Comparison of ENCODE assay signal across 8 cellular contexts in genomic region chr6:22470454-22471368, GRCh38.
DNase-seq lines count a peak whose midpoint lies in the region; ATAC-seq and TF ChIP-seq lines count a peak whose summit lies in the region.

No MANE protein-coding gene starts in this region.

- H3K27ac ChIP-seq in right cardiac atrium (ENCODE audit: low read length) (no peak overlapping the region), upper lobe of left lung (peak overlapping the region in 2 of 4 donors; percentile 0 to 56)

- no peaks in the 10 kb centered on the region for H3K36me3 Mint-ChIP-seq in activated naive CD4-positive, alpha-beta T cell treated with anti-CD3 and anti-CD28 coated beads, Interleukin-2, amount 50 U/mL, for 72 hours
- H3K36me3 Mint-ChIP-seq in activated T-cell treated with anti-CD3 and anti-CD28 coated beads, Interleukin-2, amount 50 U/mL, for 4 hours (ENCODE audit: insufficient read depth): no peaks in the 10 kb centered on the region

- intact Hi-C loops in right cardiac atrium (cut with DNase I): no loop called here

- no peak overlapping the region for H3K4me3 Mint-ChIP-seq in activated T-cell treated with anti-CD3 and anti-CD28 coated beads, Interleukin-2, amount 50 U/mL, for 4 hours

- TF ChIP-seq CTCF in upper lobe of left lung (IDR thresholded peaks at IDR 0.05): peak in 4 of 6 experiments; percentile 11 to 35 (median 19)

- peaks cover 8 to 17% of the 10 kb centered on the region in 2 donors for H3K9me3 Mint-ChIP-seq in activated naive CD4-positive, alpha-beta T cell treated with anti-CD3 and anti-CD28 coated beads, Interleukin-2, amount 50 U/mL, for 72 hours
- peaks cover 3% of the 10 kb centered on the region for H3K9me3 Mint-ChIP-seq in activated T-cell treated with anti-CD3 and anti-CD28 coated beads, Interleukin-2, amount 50 U/mL, for 4 hours

- H3K4me3 ChIP-seq in right cardiac atrium (ENCODE audit: low read length) (no peak overlapping the region), upper lobe of left lung (no peak overlapping the region)

- no peaks in the 10 kb centered on the region for H3K4me1 Mint-ChIP-seq in activated T-cell treated with anti-CD3 and anti-CD28 coated beads, Interleukin-2, amount 50 U/mL, for 4 hours (ENCODE audit: low read depth)

- H3K9me3 ChIP-seq in right cardiac atrium (ENCODE audit: control insufficient read depth, low read length) (no peaks in the 10 kb centered on the region), upper lobe of left lung (no peaks in the 10 kb centered on the region)

- no peak overlapping the region for H3K27ac Mint-ChIP-seq in activated naive CD4-positive, alpha-beta T cell treated with anti-CD3 and anti-CD28 coated beads, Interleukin-2, amount 50 U/mL, for 72 hours

- no peaks in the 10 kb centered on the region for H3K27me3 ChIP-seq in right cardiac atrium (ENCODE audit: control insufficient read depth, insufficient read depth)
- H3K27me3 ChIP-seq in upper lobe of left lung: no peaks in the 10 kb centered on the region

- TF ChIP-seq EP300 in upper lobe of left lung (IDR thresholded peaks at IDR 0.05): peak in 1 of 4 donors; percentile 25

- DNase-seq in NCI-H2171 treated with DMSO at 0.1 percent for 48 hours (lab: John Stamatoyannopoulos, UW) (peak; percentile 42), NCI-H2171 (lab: John Stamatoyannopoulos, UW) (no peak), T1000 (lab: John Stamatoyannopoulos, UW) (peak; percentile 27), right cardiac atrium (peak; percentile 55 to 77 (median 65)), upper lobe of left lung (peak in 1 of 2 donors; percentile 62), inferior parietal cortex (ENCODE audit: extremely low spot score) (no peak)
- no peak for DNase-seq in activated naive CD4-positive, alpha-beta T cell treated with anti-CD3 and anti-CD28 coated beads, Interleukin-2, amount 50 U/mL, for 72 hours (ENCODE audit: low spot score in 2 of 2)
- DNase-seq in activated T-cell treated with anti-CD3 and anti-CD28 coated beads, Interleukin-2, amount 50 U/mL, for 4 hours: no peak

- TF ChIP-seq POLR2A in upper lobe of left lung (IDR thresholded peaks at IDR 0.05): no peak

- 46% methylated on average over 8 of the region's 8 CpGs for WGBS in right cardiac atrium
- 49 to 52% methylated on average over 8 of the region's 8 CpGs for WGBS in upper lobe of left lung, 2 donors

- no peaks in the 10 kb centered on the region for H3K36me3 ChIP-seq in upper lobe of left lung

- no peaks in the 10 kb centered on the region for H3K27me3 Mint-ChIP-seq in activated T-cell treated with anti-CD3 and anti-CD28 coated beads, Interleukin-2, amount 50 U/mL, for 4 hours (ENCODE audit: low read depth)

- ATAC-seq in right cardiac atrium: peak; percentile 90 to 95
- ATAC-seq in upper lobe of left lung (ENCODE audit: low FRiP score in 2 of 2): peak; percentile 51 to 65
- ATAC-seq in activated naive CD4-positive, alpha-beta T cell treated with anti-CD3 and anti-CD28 coated beads, Interleukin-2, amount 50 U/mL, for 72 hours: no peak
- ATAC-seq in activated T-cell treated with anti-CD3 and anti-CD28 coated beads, Interleukin-2, amount 50 U/mL, for 4 hours: no peak

- peaks cover 2% of the 10 kb centered on the region for H3K4me1 ChIP-seq in right cardiac atrium (ENCODE audit: control insufficient read depth, insufficient read depth, low read length)
- peaks cover 18 to 29% (median 22%) of the 10 kb centered on the region in 4 donors for H3K4me1 ChIP-seq in upper lobe of left lung

Comparison
In these comparisons a context has a peak if more than half of its experiments do, and no peak if none do; other contexts are left out.
1. DNase-seq: peak in NCI-H2171 treated with DMSO at 0.1 percent for 48 hours (single experiment), T1000 (single experiment) and right cardiac atrium (3 of 3); none in NCI-H2171 (single experiment), activated naive CD4-positive, alpha-beta T cell treated with anti-CD3 and anti-CD28 coated beads, Interleukin-2, amount 50 U/mL, for 72 hours (0 of 2), activated T-cell treated with anti-CD3 and anti-CD28 coated beads, Interleukin-2, amount 50 U/mL, for 4 hours (single experiment) and inferior parietal cortex (single experiment).
2. ATAC-seq: peak in right cardiac atrium (2 of 2) and upper lobe of left lung (2 of 2); none in activated naive CD4-positive, alpha-beta T cell treated with anti-CD3 and anti-CD28 coated beads, Interleukin-2, amount 50 U/mL, for 72 hours (0 of 2) and activated T-cell treated with anti-CD3 and anti-CD28 coated beads, Interleukin-2, amount 50 U/mL, for 4 hours (0 of 2).